ENCODE assay signal across 11 cellular contexts in genomic region chr1:232904566-232904965, GRCh38. TPM values are rescaled to one million over a fixed set of nuclear protein-coding genes. Genes with fewer than 3 reads are reported as not detected.
DNase-seq lines count a peak whose midpoint lies in the region; ATAC-seq and TF ChIP-seq lines count a peak whose summit lies in the region.
"Had no signal": no experiment of that assay in that cellular context is flagged by ENCODE, and none has a peak within 500 bp of the region (broad histone marks: within the 10 kb centered on the region; RNA-seq: fewer than 3 reads in every experiment).

No MANE protein-coding gene starts in this region.

- no peak overlapping the region for H2AFZ ChIP-seq in GM23248

- no peak overlapping the region for H3K27ac ChIP-seq in GM23248
- H3K27ac ChIP-seq in RWPE2 (ENCODE audit: poor library complexity, severe bottlenecking), result no peak overlapping the region

- DNase-seq in AG10803 (ENCODE audit: low read depth), result peak; percentile 74
- peak; percentile 87 for DNase-seq in GM23248
- DNase-seq in RWPE2 (ENCODE audit: low spot score), result no peak
- peak; percentile 18 for DNase-seq in fibroblast of villous mesenchyme (ENCODE audit: low read depth)
- DNase-seq in GM19238 (ENCODE audit: insufficient read length, low spot score), result no peak
- no peak for DNase-seq in SIG-M5 treated with dmso at 0.1 percent for 504 hours (lab: John Stamatoyannopoulos, UW; ENCODE audit: unreplicated experiment)
- no peak for DNase-seq in stimulated activated CD4-positive, alpha-beta T cell treated with anti-CD3 and anti-CD28 coated beads, Interleukin-15, amount 100 ng/mL, for 24 hours
- no peak for DNase-seq in hepatic stellate cell (ENCODE audit: low spot score)
- DNase-seq: activated B cell treated with CpG ODN at 0.5 μM for 24 hours, kidney, right cardiac atrium had no signal

- H3K4me1 ChIP-seq in GM23248 (ENCODE audit: insufficient read depth) (peaks cover 5% of the 10 kb centered on the region; the same call in 1 of the 2 replicates), RWPE2 (ENCODE audit: insufficient read depth, poor library complexity, severe bottlenecking) (no peaks in the 10 kb centered on the region)

- no peaks in the 10 kb centered on the region for H3K9me2 ChIP-seq in GM23248 (ENCODE audit: insufficient read depth)

- H3K9ac ChIP-seq in GM23248, result no peak overlapping the region

- no peak for TF ChIP-seq CTCF in AG10803 (conservative IDR thresholded peaks at IDR 0.05; ENCODE audit: low read length)
- no peak for TF ChIP-seq CTCF in RWPE2 (IDR thresholded peaks at IDR 0.05; ENCODE audit: poor library complexity, severe bottlenecking)
- no peak for TF ChIP-seq CTCF in fibroblast of villous mesenchyme (IDR thresholded peaks at IDR 0.05; ENCODE audit: insufficient read depth, low read depth, low read length)

- in situ Hi-C loops in GM23248 (cut with MboI), result no loop called here

- H3F3A ChIP-seq in GM23248 (ENCODE audit: insufficient read depth), result no peaks in the 10 kb centered on the region

- WGBS in GM23248 (ENCODE audit: low coverage in 1 of 2, low lambda C conversion rate in 2 of 2, missing lambda C conversion rate in 2 of 2), 2 experiments, result 0% methylated on average over 1 of the region's 1 CpG

- H3K79me2 ChIP-seq in GM23248 (ENCODE audit: insufficient read depth), result no peaks in the 10 kb centered on the region

- H3K4me2 ChIP-seq in GM23248 (ENCODE audit: unreplicated experiment), result no peak overlapping the region

- H3K9me3 ChIP-seq in GM23248 (ENCODE audit: low read depth) (no peaks in the 10 kb centered on the region), RWPE2 (ENCODE audit: severe bottlenecking) (no peaks in the 10 kb centered on the region)

- ATAC-seq in RWPE2 (ENCODE audit: low read depth), result peak; percentile 65
- ATAC-seq: right cardiac atrium had no signal

- H3K27me3 ChIP-seq in GM23248 (replicated peaks; ENCODE audit: insufficient read depth) (no peaks in the 10 kb centered on the region), RWPE2 (ENCODE audit: insufficient read depth, poor library complexity, severe bottlenecking) (no peaks in the 10 kb centered on the region)

- H4K20me1 ChIP-seq in GM23248 (ENCODE audit: insufficient read depth), result no peaks in the 10 kb centered on the region

- H3K36me3 ChIP-seq in GM23248 (ENCODE audit: low read depth) (no peaks in the 10 kb centered on the region), RWPE2 (ENCODE audit: low read depth) (no peaks in the 10 kb centered on the region)

- H3K4me3 ChIP-seq in AG10803 (ENCODE audit: low read length), result no peak overlapping the region
- no peak overlapping the region for H3K4me3 ChIP-seq in GM23248
- no peak overlapping the region for H3K4me3 ChIP-seq in RWPE2 (ENCODE audit: severe bottlenecking)
- H3K4me3 ChIP-seq in fibroblast of villous mesenchyme (ENCODE audit: low read depth, low read length), result no peak overlapping the region

RNA-seq across cellular contexts. Expression of gene NTPCR, which starts 45.8 kb away (rescaled TPM):
- 23.8 and 47.0 TPM in 2 replicates for total RNA-seq in GM23248 (2014; rRNA removed; shearing (Covaris generic))
- polyA plus RNA-seq in GM23248 (2016; fragmentation: Nextera tagmentation; extraction: Ambion mirVana), result 67.2 and 67.7 TPM in 2 replicates
- 14.8 and 20.7 TPM in 2 replicates for total RNA-seq in fibroblast of villous mesenchyme

Comparison
In these comparisons a context has a peak if more than half of its experiments do, and no peak if none do; other contexts are left out.
1. DNase-seq: peak in AG10803 (single experiment), GM23248 (single experiment) and fibroblast of villous mesenchyme (single experiment); none in RWPE2 (single experiment), GM19238 (single experiment), SIG-M5 treated with dmso at 0.1 percent for 504 hours (single experiment), stimulated activated CD4-positive, alpha-beta T cell treated with anti-CD3 and anti-CD28 coated beads, Interleukin-15, amount 100 ng/mL, for 24 hours (single experiment) and hepatic stellate cell (single experiment).